Comparison of ENCODE assay signal across 9 cellular contexts in genomic region chr1:231419147-231419546, GRCh38. TPM values are rescaled to one million over a fixed set of nuclear protein-coding genes. Genes with fewer than 3 reads are reported as not detected.
A peak's percentile ranks its signal among the peaks of the same experiment; 100 is the strongest.
DNase-seq lines count a peak whose midpoint lies in the region; ATAC-seq and TF ChIP-seq lines count a peak whose summit lies in the region.
"Had no signal": no experiment of that assay in that cellular context is flagged by ENCODE, and none has a peak within 500 bp of the region (broad histone marks: within the 10 kb centered on the region; RNA-seq: fewer than 3 reads in every experiment).

No MANE protein-coding gene starts in this region.

- DNase-seq in activated T-cell treated with anti-CD3 and anti-CD28 coated beads, Interleukin-2, amount 50 U/mL, for 24 hours: no peak
- DNase-seq in activated T-cell treated with anti-CD3 and anti-CD28 coated beads, Interleukin-2, amount 50 U/mL, for 1 hour: no peak
- no peak for DNase-seq in activated naive CD8-positive, alpha-beta T cell treated with anti-CD3 and anti-CD28 coated beads, Interleukin-2, amount 50 U/mL, for 24 hours
- DNase-seq in right lobe of liver (no peak), A172 (ENCODE audit: low spot score) (no peak)
- no peak for DNase-seq in stimulated activated CD4-positive, alpha-beta T cell treated with anti-CD3 and anti-CD28 coated beads, Interleukin-4, amount 100 ng/mL, for 24 hours
- DNase-seq: caudate nucleus had no signal

- 7% methylated on average over 1 of the region's 1 CpG for WGBS in right lobe of liver (ENCODE audit: insufficient coverage, low coverage, low lambda C conversion rate, missing lambda C conversion rate)
- 88% methylated on average over 1 of the region's 1 CpG for WGBS in thymus

- H3K36me3 Mint-ChIP-seq in activated T-cell treated with anti-CD3 and anti-CD28 coated beads, Interleukin-2, amount 50 U/mL, for 24 hours (ENCODE audit: low read depth): peaks cover 41% of the 10 kb centered on the region
- H3K36me3 Mint-ChIP-seq in activated naive CD8-positive, alpha-beta T cell treated with anti-CD3 and anti-CD28 coated beads, Interleukin-2, amount 50 U/mL, for 24 hours (ENCODE audit: low read depth): peaks cover 30% of the 10 kb centered on the region

- no peaks in the 10 kb centered on the region for H3K27me3 Mint-ChIP-seq in activated T-cell treated with anti-CD3 and anti-CD28 coated beads, Interleukin-2, amount 50 U/mL, for 24 hours
- peaks cover 2% of the 10 kb centered on the region for H3K27me3 Mint-ChIP-seq in activated naive CD8-positive, alpha-beta T cell treated with anti-CD3 and anti-CD28 coated beads, Interleukin-2, amount 50 U/mL, for 24 hours

- peak overlapping the region; percentile 69 to 74 (median 71) for H3K4me3 ChIP-seq in right lobe of liver
- H3K4me3 ChIP-seq in thymus (ENCODE audit: low read length): peak overlapping the region; percentile 83

- peaks cover 0 to 48% (median 23%) of the 10 kb centered on the region in 4 donors for H3K4me1 ChIP-seq in right lobe of liver
- peaks cover 9% of the 10 kb centered on the region for H3K4me1 ChIP-seq in thymus (ENCODE audit: control insufficient read depth, insufficient read depth, low read length)

- H3K27ac ChIP-seq in right lobe of liver: peak overlapping the region; percentile 97 to 99 (median 99)
- H3K27ac ChIP-seq in thymus (ENCODE audit: low read depth): no peak overlapping the region

- no peak for TF ChIP-seq POLR2A in right lobe of liver (IDR thresholded peaks at IDR 0.05)

- H3K27ac Mint-ChIP-seq in activated T-cell treated with anti-CD3 and anti-CD28 coated beads, Interleukin-2, amount 50 U/mL, for 24 hours: no peak overlapping the region
- no peak overlapping the region for H3K27ac Mint-ChIP-seq in activated naive CD8-positive, alpha-beta T cell treated with anti-CD3 and anti-CD28 coated beads, Interleukin-2, amount 50 U/mL, for 24 hours

- TF ChIP-seq CTCF in right lobe of liver (IDR thresholded peaks at IDR 0.05): no peak

- H3K27me3 ChIP-seq in right lobe of liver: no peaks in the 10 kb centered on the region
- H3K27me3 ChIP-seq in thymus (ENCODE audit: control insufficient read depth, insufficient read depth): peaks cover 6% of the 10 kb centered on the region

- H3K4me1 Mint-ChIP-seq in activated T-cell treated with anti-CD3 and anti-CD28 coated beads, Interleukin-2, amount 50 U/mL, for 24 hours (ENCODE audit: low read depth): peaks cover 56% of the 10 kb centered on the region
- H3K4me1 Mint-ChIP-seq in activated naive CD8-positive, alpha-beta T cell treated with anti-CD3 and anti-CD28 coated beads, Interleukin-2, amount 50 U/mL, for 24 hours: peaks cover 61% of the 10 kb centered on the region

- intact Hi-C loops in right lobe of liver (cut with DNase I): no loop called here

- H3K9me3 ChIP-seq in right lobe of liver: no peaks in the 10 kb centered on the region
- H3K9me3 ChIP-seq in thymus (ENCODE audit: control insufficient read depth): no peaks in the 10 kb centered on the region

- peak overlapping the region; percentile 81 for H3K4me3 Mint-ChIP-seq in activated T-cell treated with anti-CD3 and anti-CD28 coated beads, Interleukin-2, amount 50 U/mL, for 24 hours
- H3K4me3 Mint-ChIP-seq in activated naive CD8-positive, alpha-beta T cell treated with anti-CD3 and anti-CD28 coated beads, Interleukin-2, amount 50 U/mL, for 24 hours: peak overlapping the region; percentile 98

- no peaks in the 10 kb centered on the region for H3K9me3 Mint-ChIP-seq in activated T-cell treated with anti-CD3 and anti-CD28 coated beads, Interleukin-2, amount 50 U/mL, for 24 hours
- no peaks in the 10 kb centered on the region for H3K9me3 Mint-ChIP-seq in activated naive CD8-positive, alpha-beta T cell treated with anti-CD3 and anti-CD28 coated beads, Interleukin-2, amount 50 U/mL, for 24 hours

- H3K36me3 ChIP-seq in right lobe of liver (no peaks in the 10 kb centered on the region), thymus (ENCODE audit: control insufficient read depth, insufficient read depth) (no peaks in the 10 kb centered on the region)

- no peak for ATAC-seq in activated naive CD8-positive, alpha-beta T cell treated with anti-CD3 and anti-CD28 coated beads, Interleukin-2, amount 50 U/mL, for 24 hours
- ATAC-seq in right lobe of liver (no peak), GM18520 (IDR thresholded peaks at IDR 0.05; ENCODE audit: unreplicated experiment) (no peak)

RNA-seq across cellular contexts. Expression of gene EGLN1, which starts 2.9 kb away (rescaled TPM):
- 10 to 100 TPM; 19.3 to 66.5 (median 38.9) TPM for total RNA-seq in right lobe of liver
- 12.4 TPM for polyA plus RNA-seq in thymus
- 43.6 and 57.8 TPM in 2 replicates for total RNA-seq in A172 (2014; rRNA removed; shearing (Covaris generic))
